In genomic region chr17:8084250-8084649, GRCh38 we compare ENCODE assay signal across 26 cellular contexts. TPM values are rescaled to one million over a fixed set of nuclear protein-coding genes. Genes with fewer than 3 reads are reported as not detected.
"Had no signal": no experiment of that assay in that cellular context is flagged by ENCODE, and none has a peak within 500 bp of the region (broad histone marks: within the 10 kb centered on the region; RNA-seq: fewer than 3 reads in every experiment).

No MANE protein-coding gene starts in this region.

- H3K4me1 ChIP-seq: parathyroid adenoma, prostate gland had no signal

- H2AFZ ChIP-seq: parathyroid adenoma had no signal

- ATAC-seq: gastrocnemius medialis; heart right ventricle; sciatic nerve; stimulated activated memory B cell treated with anti-CD40 and anti-IgM and Interleukin-4, amounts not matched to agents 10 μg/mL and 1 μg/mL and 100 μg/mL, for 72 hours had no signal

- H3K27ac ChIP-seq: dorsolateral prefrontal cortex, esophagus muscularis mucosa, gastrocnemius medialis, heart right ventricle, left ventricle myocardium inferior, parathyroid adenoma, prostate gland, spleen, testis, tibial nerve had no signal

- H3K4me3 ChIP-seq: dorsolateral prefrontal cortex, esophagus muscularis mucosa, gastrocnemius medialis, heart right ventricle, left ventricle myocardium inferior, lung, prostate gland, spleen, testis, tibial nerve had no signal

- H3K9ac ChIP-seq: parathyroid adenoma had no signal

- H3K79me2 ChIP-seq: parathyroid adenoma had no signal

- H3K27me3 ChIP-seq: testis had no signal

- H3K36me3 ChIP-seq: esophagus muscularis mucosa, gastrocnemius medialis, heart right ventricle, left ventricle myocardium inferior, prostate gland, spleen, tibial nerve had no signal

- DNase-seq: cortex of kidney; dorsolateral prefrontal cortex; effector CD8-positive, alpha-beta T cell; gastrocnemius medialis; heart right ventricle; islet precursor cell; left ventricle myocardium inferior; mesendoderm; naive B cell; spleen; stimulated activated CD4-positive, alpha-beta T cell treated with anti-CD3 and anti-CD28 coated beads, Interleukin-15, amount 100 ng/mL, for 24 hours; stimulated activated CD4-positive, alpha-beta T cell treated with anti-CD3 and anti-CD28 coated beads, Interleukin-1b, Interleukin-23, amount 100 ng/mL, for 48 hours; stimulated activated CD4-positive, alpha-beta T cell treated with anti-CD3 and anti-CD28 coated beads, Interleukin-4, amount 100 ng/mL, for 24 hours; testis had no signal

- H3K9me3 ChIP-seq: esophagus muscularis mucosa, gastrocnemius medialis, heart right ventricle, left ventricle myocardium inferior, prostate gland, spleen, testis, tibial nerve had no signal

RNA-seq across cellular contexts. Expression of gene ALOX12B, which starts 3.3 kb away (rescaled TPM):
- total RNA-seq: esophagus muscularis mucosa, fibroblast of villous mesenchyme, gastrocnemius medialis, heart right ventricle, left ventricle myocardium inferior, omental fat pad, renal cortical epithelial cell, sciatic nerve, skeletal muscle tissue, tibial nerve had no signal
- polyA plus RNA-seq: heart right ventricle had no signal

RNA-seq across cellular contexts. Expression of gene ALOXE3, which starts 34.1 kb away (rescaled TPM):
- total RNA-seq: esophagus muscularis mucosa, fibroblast of villous mesenchyme, gastrocnemius medialis, heart right ventricle, left ventricle myocardium inferior, renal cortical epithelial cell, sciatic nerve, skeletal muscle tissue, spleen, tibial nerve had no signal

RNA-seq across cellular contexts. Expression of gene HES7, which starts 39.7 kb away (rescaled TPM):
- total RNA-seq: fibroblast of villous mesenchyme, gastrocnemius medialis, left ventricle myocardium inferior, renal cortical epithelial cell, ureter had no signal

RNA-seq across cellular contexts. Expression of gene ALOX15B, which starts 45.4 kb away (rescaled TPM):
- total RNA-seq: fibroblast of villous mesenchyme, left ventricle myocardium inferior, sciatic nerve had no signal
